In the genomic region with DNA sequence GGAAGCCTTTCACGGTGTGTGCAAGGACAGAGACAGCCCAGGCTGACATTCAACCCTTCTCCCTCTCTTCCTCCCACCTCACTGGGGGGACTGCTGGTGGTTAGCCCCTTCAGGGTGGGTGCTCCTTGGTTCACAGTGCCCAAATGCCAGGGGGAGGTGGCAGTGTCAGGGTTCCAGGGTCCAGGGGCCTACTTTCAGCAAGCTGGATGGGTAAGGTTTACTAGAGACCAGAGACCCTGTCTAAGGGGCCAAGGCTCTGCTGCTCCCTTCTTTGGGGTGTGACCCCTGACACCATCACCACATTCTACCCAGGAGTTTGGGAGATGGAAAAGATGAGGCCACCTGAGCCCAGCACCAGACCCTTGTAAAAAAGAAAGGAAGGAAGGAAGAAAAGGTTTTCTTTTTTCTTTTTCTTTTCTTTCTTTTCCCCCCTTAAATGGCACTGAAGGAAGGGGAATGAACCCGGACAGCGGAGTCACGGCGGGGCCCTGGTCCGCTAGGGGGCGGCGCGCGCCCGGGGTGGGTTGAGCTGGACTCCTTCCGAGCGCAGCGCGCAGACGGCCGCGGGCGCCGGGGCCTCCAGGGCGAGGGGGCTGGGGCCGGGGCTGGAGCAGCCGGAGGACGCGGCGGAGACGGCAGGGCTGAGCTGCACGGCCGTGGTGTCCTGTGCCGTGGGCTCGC, we compare ENCODE assay signal across 7 cellular contexts. TPM values are rescaled to one million over a fixed set of nuclear protein-coding genes. Genes with fewer than 3 reads are reported as not detected.
DNase-seq lines count a peak whose midpoint lies in the region; TF ChIP-seq lines count a peak whose summit lies in the region.

No MANE protein-coding gene starts in this region.

- H3K36me3 ChIP-seq in MG63 (no peaks in the 10 kb centered on the region), liver (ENCODE audit: control insufficient read depth in 4 of 4, insufficient read depth in 3 of 4, low read depth in 1 of 4, low read length in 3 of 4) (no peaks in the 10 kb centered on the region)

- H3K27ac ChIP-seq in liver (ENCODE audit: low read depth in 1 of 2, low read length in 2 of 2): no peak overlapping the region

- WGBS in liver: 3% methylated on average over 31 of the region's 31 CpGs

- peak; percentile 22 to 53 for TF ChIP-seq RAD21 in liver (IDR thresholded peaks at IDR 0.05)

- H3K9ac ChIP-seq in liver (ENCODE audit: low read depth in 1 of 2, low read length in 2 of 2): no peak overlapping the region

- H3K4me1 ChIP-seq in liver (ENCODE audit: control insufficient read depth in 4 of 4, insufficient read depth in 4 of 4, low read length in 3 of 4): peaks cover 4 to 10% (median 7%) of the 10 kb centered on the region in 4 donors

- H3K9me3 ChIP-seq in MG63 (no peaks in the 10 kb centered on the region), liver (ENCODE audit: control insufficient read depth in 4 of 4, low read length in 3 of 4) (no peaks in the 10 kb centered on the region)

- H3K27me3 ChIP-seq in MG63: no peaks in the 10 kb centered on the region
- H3K27me3 ChIP-seq in liver (ENCODE audit: control insufficient read depth in 4 of 4, insufficient read depth in 4 of 4, low read length in 3 of 4): peaks cover 0 to 8% (median under 1%) of the 10 kb centered on the region in 4 donors

- DNase-seq in GM12865 (ENCODE audit: low read depth): peak; percentile 51
- peak; percentile 45 for DNase-seq in MG63
- peak; percentile 76 for DNase-seq in activated CD4-positive, alpha-beta T cell treated with anti-CD3 and anti-CD28 coated beads for 48 hours
- DNase-seq in cerebellar cortex (ENCODE audit: low spot score): peak; percentile 17
- peak; percentile 13 to 67 (median 44) for DNase-seq in stimulated activated CD4-positive, alpha-beta T cell treated with anti-CD3 and anti-CD28 coated beads, TNF-alpha, amount 100 ng/mL, for 1 hour (ENCODE audit: low read depth in 3 of 3, low spot score in 1 of 3)
- no peak for DNase-seq in NCI-H446 treated with DMSO at 0.1 percent for 48 hours (lab: John Stamatoyannopoulos, UW)

- peak; percentile 59 for TF ChIP-seq CTCF in GM12865 (IDR thresholded peaks at IDR 0.05; ENCODE audit: insufficient read depth, low read depth, low read length, missing control alignments)
- TF ChIP-seq CTCF in liver (IDR thresholded peaks at IDR 0.05; ENCODE audit: low read depth, low read length, missing input control): peak; percentile 38

- H3K4me3 ChIP-seq in GM12865 (ENCODE audit: low read depth, low read length): no peak overlapping the region; the same call in 1 of the 2 replicates
- no peak overlapping the region for H3K4me3 ChIP-seq in MG63
- peak overlapping the region in 1 of 3 donors; percentile 46 for H3K4me3 ChIP-seq in liver (ENCODE audit: low read depth in 1 of 3, low read length in 3 of 3)

TF ChIP-seq in liver, 16 proteins besides CTCF, POLR2A, EP300 and RAD21:
- TF ChIP-seq TAF1 (conservative IDR thresholded peaks at IDR 0.05) (no peak), HNF4A (conservative IDR thresholded peaks at IDR 0.05) (no peak), RXRA (IDR thresholded peaks at IDR 0.05) (no peak), EGR1 (IDR thresholded peaks at IDR 0.05; ENCODE audit: low read depth in 2 of 2) (no peak), HNF4G (IDR thresholded peaks at IDR 0.05) (no peak), SP1 (IDR thresholded peaks at IDR 0.05) (no peak), GABPA (IDR thresholded peaks at IDR 0.05 in 1 of 2, conservative IDR thresholded peaks at IDR 0.05 in 1 of 2) (no peak), FOXA1 (IDR thresholded peaks at IDR 0.05) (no peak)
- TF ChIP-seq, protein P1, sequence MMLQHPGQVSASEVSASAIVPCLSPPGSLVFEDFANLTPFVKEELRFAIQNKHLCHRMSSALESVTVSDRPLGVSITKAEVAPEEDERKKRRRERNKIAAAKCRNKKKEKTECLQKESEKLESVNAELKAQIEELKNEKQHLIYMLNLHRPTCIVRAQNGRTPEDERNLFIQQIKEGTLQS (IDR thresholded peaks at IDR 0.05): no peak
- TF ChIP-seq, protein P2, sequence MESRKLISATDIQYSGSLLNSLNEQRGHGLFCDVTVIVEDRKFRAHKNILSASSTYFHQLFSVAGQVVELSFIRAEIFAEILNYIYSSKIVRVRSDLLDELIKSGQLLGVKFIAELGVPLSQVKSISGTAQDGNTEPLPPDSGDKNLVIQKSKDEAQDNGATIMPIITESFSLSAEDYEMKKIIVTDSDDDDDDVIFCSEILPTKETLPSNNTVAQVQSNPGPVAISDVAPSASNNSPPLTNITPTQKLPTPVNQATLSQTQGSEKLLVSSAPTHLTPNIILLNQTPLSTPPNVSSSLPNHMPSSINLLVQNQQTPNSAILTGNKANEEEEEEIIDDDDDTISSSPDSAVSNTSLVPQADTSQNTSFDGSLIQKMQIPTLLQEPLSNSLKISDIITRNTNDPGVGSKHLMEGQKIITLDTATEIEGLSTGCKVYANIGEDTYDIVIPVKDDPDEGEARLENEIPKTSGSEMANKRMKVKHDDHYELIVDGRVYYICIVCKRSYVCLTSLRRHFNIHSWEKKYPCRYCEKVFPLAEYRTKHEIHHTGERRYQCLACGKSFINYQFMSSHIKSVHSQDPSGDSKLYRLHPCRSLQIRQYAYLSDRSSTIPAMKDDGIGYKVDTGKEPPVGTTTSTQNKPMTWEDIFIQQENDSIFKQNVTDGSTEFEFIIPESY (IDR thresholded peaks at IDR 0.05): no peak
TF ChIP-seq in liver: peak in this region for 0.

RNA-seq across cellular contexts. Expression of gene KNCN, which starts 18.8 kb away (rescaled TPM):
- total RNA-seq in MG63 (2014; rRNA removed; shearing (Covaris generic); ENCODE audit: low replicate concordance): not detected in 2 replicates
- not detected for total RNA-seq in liver
- not detected for polyA plus RNA-seq in liver

RNA-seq across cellular contexts. Expression of gene DMBX1, which starts 43.0 kb away (rescaled TPM):
- not detected in 2 replicates for total RNA-seq in MG63 (2014; rRNA removed; shearing (Covaris generic); ENCODE audit: low replicate concordance)
- total RNA-seq in liver: not detected
- polyA plus RNA-seq in liver: not detected
